ENCODE assay signal across 8 cellular contexts in genomic region chr3:151918253-151919029, GRCh38. TPM values are rescaled to one million over a fixed set of nuclear protein-coding genes. Genes with fewer than 3 reads are reported as not detected.
DNase-seq lines count a peak whose midpoint lies in the region; ATAC-seq and TF ChIP-seq lines count a peak whose summit lies in the region.

No MANE protein-coding gene starts in this region.

- H3K27ac ChIP-seq in esophagus (ENCODE audit: low read depth in 2 of 2, low read length in 1 of 2), result peak overlapping the region; percentile 81 to 93

- peaks cover 0 to 2% of the 10 kb centered on the region in 2 donors for H3K4me1 ChIP-seq in esophagus (ENCODE audit: control insufficient read depth in 2 of 2, insufficient read depth in 2 of 2, low read length in 1 of 2)

- H3K36me3 ChIP-seq in esophagus (ENCODE audit: control insufficient read depth in 2 of 2, insufficient read depth in 2 of 2, low read length in 1 of 2), result no peaks in the 10 kb centered on the region

- no peaks in the 10 kb centered on the region for H3K9me3 ChIP-seq in esophagus (ENCODE audit: control insufficient read depth in 2 of 2, insufficient read depth in 1 of 2, low read depth in 1 of 2, low read length in 1 of 2)

- H3K27me3 Mint-ChIP-seq in neural crest cell (ENCODE audit: low read depth), result no peaks in the 10 kb centered on the region

- H3K27me3 ChIP-seq in esophagus (ENCODE audit: control insufficient read depth in 1 of 2, insufficient read depth in 2 of 2, low read length in 2 of 2), result no peaks in the 10 kb centered on the region

- 40 to 42% methylated on average over 5 of the region's 5 CpGs for WGBS in esophagus, 2 donors

- no peak overlapping the region for H3K4me3 Mint-ChIP-seq in neural crest cell

- H3K4me1 Mint-ChIP-seq in neural crest cell, result no peaks in the 10 kb centered on the region

- no peaks in the 10 kb centered on the region for H3K9me3 Mint-ChIP-seq in neural crest cell

- no peak overlapping the region for H3K4me3 ChIP-seq in esophagus (ENCODE audit: low read depth in 1 of 2, low read length in 2 of 2)

- ATAC-seq in HG02970 (IDR thresholded peaks at IDR 0.05; ENCODE audit: low FRiP score, unreplicated experiment), result no peak

- no peak overlapping the region for H3K27ac Mint-ChIP-seq in neural crest cell (ENCODE audit: unreplicated experiment)

- DNase-seq in CMK (ENCODE audit: low read depth) (peak; percentile 18), GM19240 (ENCODE audit: insufficient read length, low spot score) (peak; percentile 4), LoVo (ENCODE audit: low spot score) (peak; percentile 52), SIG-M5 (lab: John Stamatoyannopoulos, UW) (peak; percentile 13), neural crest cell (ENCODE audit: low read depth, low spot score) (no peak)
- DNase-seq in activated CD4-positive, alpha-beta T cell treated with anti-CD3 and anti-CD28 coated beads, Interleukin-2, amount 50 U/mL, for 48 hours, result no peak

- H3K36me3 Mint-ChIP-seq in neural crest cell (ENCODE audit: low read depth), result no peaks in the 10 kb centered on the region

- TF ChIP-seq CTCF in neural crest cell (conservative IDR thresholded peaks at IDR 0.05), result peak; percentile 77

RNA-seq across cellular contexts. Expression of gene SUCNR1, which starts 45.0 kb away (rescaled TPM):
- polyA plus RNA-seq in esophagus, result under 1 TPM in 1 of 2 donors, not detected in 1; 0.06 TPM
- not detected in 2 replicates for total RNA-seq in neural crest cell

Comparison
In these comparisons a context has a peak if more than half of its experiments do, and no peak if none do; other contexts are left out.
1. DNase-seq: peak in CMK (single experiment), GM19240 (single experiment), LoVo (single experiment) and SIG-M5 (single experiment); none in neural crest cell (single experiment) and activated CD4-positive, alpha-beta T cell treated with anti-CD3 and anti-CD28 coated beads, Interleukin-2, amount 50 U/mL, for 48 hours (0 of 2).